20 cellular contexts compared by ENCODE assay signal in the genomic region with DNA sequence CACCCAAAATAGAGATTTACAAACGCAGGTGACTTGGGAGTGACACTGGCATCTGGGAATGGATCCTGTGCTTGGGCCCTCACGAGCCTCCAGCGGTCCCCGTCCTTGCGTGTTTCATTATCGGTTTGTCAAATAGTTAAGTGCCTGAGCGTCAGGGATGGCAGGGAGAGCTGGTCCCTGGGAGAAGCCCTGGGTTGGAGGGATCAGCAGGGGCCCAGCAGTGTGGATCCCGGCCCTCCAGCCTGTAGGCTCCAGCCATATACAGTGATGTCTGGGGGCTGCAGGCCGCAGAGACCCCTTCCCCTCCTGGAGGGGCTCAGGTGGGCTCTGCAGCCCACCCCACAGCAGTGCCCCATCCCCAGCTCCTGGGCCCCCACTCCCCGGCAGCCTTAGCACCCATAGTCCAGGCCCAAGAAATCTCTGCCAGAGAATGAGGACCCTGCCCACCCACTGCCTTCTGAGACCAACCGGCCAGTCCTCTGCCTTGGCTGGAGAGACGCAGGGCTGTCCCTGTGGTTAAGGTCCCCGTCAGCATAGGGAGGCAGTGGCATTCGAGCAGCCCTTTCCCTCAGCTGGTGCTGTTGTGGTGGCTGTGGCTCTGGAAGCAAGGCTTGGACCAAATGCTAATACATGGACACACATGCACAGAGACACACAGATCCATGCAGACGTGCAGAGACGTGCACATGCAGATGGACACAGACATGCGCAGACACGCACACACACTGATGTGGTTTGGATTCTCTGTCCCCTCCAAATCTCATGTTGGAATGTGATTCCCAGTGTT. TPM values are rescaled to one million over a fixed set of nuclear protein-coding genes. Genes with fewer than 3 reads are reported as not detected.
DNase-seq lines count a peak whose midpoint lies in the region; FAIRE-seq and TF ChIP-seq lines count a peak whose summit lies in the region.
"Had no signal": no experiment of that assay in that cellular context is flagged by ENCODE, and none has a peak within 500 bp of the region (broad histone marks: within the 10 kb centered on the region; RNA-seq: fewer than 3 reads in every experiment).

No MANE protein-coding gene starts in this region.

- H3K18ac ChIP-seq in H1 (ENCODE audit: extremely low read depth, low read length): no peak overlapping the region

- TF ChIP-seq POLR2A in H1 (IDR thresholded peaks at IDR 0.05; ENCODE audit: control extremely low read depth in 1 of 2, low read depth in 2 of 2, low read length in 2 of 2): no peak

- DNase-seq in activated CD4-positive, alpha-beta T cell treated with anti-CD3 and anti-CD28 coated beads for 1 hour: peak; percentile 2
- DNase-seq in activated CD4-positive, alpha-beta T cell treated with anti-CD3 and anti-CD28 coated beads, Interleukin-2, amount 50 U/mL, for 4 hours: no peak
- DNase-seq in GM20000 (ENCODE audit: low spot score) (peak; percentile 10), H1 (ENCODE audit: low read depth in 1 of 2, low spot score in 2 of 2) (peak in 1 of 2 experiments; percentile 35), osteocyte (ENCODE audit: extremely low spot score, unreplicated experiment) (peak; percentile 57), amygdala (lab: John Stamatoyannopoulos, UW) (no peak), NCI-H82 treated with DMSO at 0.1 percent for 48 hours (lab: John Stamatoyannopoulos, UW; ENCODE audit: unreplicated experiment) (no peak), NCI-H748 treated with DMSO at 0.1 percent for 48 hours (lab: John Stamatoyannopoulos, UW) (no peak)
- DNase-seq: 8988T; activated naive CD4-positive, alpha-beta T cell treated with anti-CD3 and anti-CD28 coated beads, Interleukin-2, amount 10 ng/mL, durations not matched to agents 7 days and 5 days; CD4-positive, alpha-beta T cell; GDM1; Karpas-422; NCI-H1417; NCI-H345; T1000 had no signal

- H4K20me1 ChIP-seq in H1 (replicated peaks in 1 of 2; ENCODE audit: control insufficient read depth in 1 of 2, insufficient read depth in 2 of 2, low read length in 2 of 2): peaks cover 0 to 1% of the 10 kb centered on the region in 2 experiments

- no peak overlapping the region for H3K27ac ChIP-seq in H1 (ENCODE audit: low read depth, low read length)
- H3K27ac ChIP-seq: SJSA1 had no signal

- H3K27me3 ChIP-seq in H1 (replicated peaks in 1 of 4; ENCODE audit: control insufficient read depth in 3 of 4, extremely low read depth in 1 of 4, insufficient read depth in 3 of 4, low read length in 3 of 4): no peaks in the 10 kb centered on the region; a peak in 1 of 7 replicates
- H3K27me3 ChIP-seq: breast epithelium, SJSA1 had no signal

- H3K27ac Mint-ChIP-seq in osteocyte (ENCODE audit: unreplicated experiment): no peak overlapping the region
- H3K27ac Mint-ChIP-seq: activated naive CD4-positive, alpha-beta T cell treated with anti-CD3 and anti-CD28 coated beads, Interleukin-2, amount 10 ng/mL, durations not matched to agents 7 days and 5 days; memory B cell had no signal

- no peak overlapping the region for H2AFZ ChIP-seq in H1 (ENCODE audit: low read length)

- no peaks in the 10 kb centered on the region for H3K36me3 Mint-ChIP-seq in osteocyte (ENCODE audit: unreplicated experiment)
- H3K36me3 Mint-ChIP-seq: memory B cell had no signal

- no peak overlapping the region for H3K9ac ChIP-seq in H1 (replicated peaks in 1 of 4; ENCODE audit: extremely low read depth in 1 of 4, low read depth in 3 of 4, low read length in 3 of 4)

- H4K5ac ChIP-seq in H1 (ENCODE audit: insufficient read length, low read depth, low read length): no peak overlapping the region

- peaks cover 8% of the 10 kb centered on the region for H3K4me1 Mint-ChIP-seq in osteocyte (ENCODE audit: unreplicated experiment)

- H3K23ac ChIP-seq in H1 (ENCODE audit: insufficient read length): no peak overlapping the region

- no peaks in the 10 kb centered on the region for H3K9me3 ChIP-seq in H1 (ENCODE audit: insufficient read depth in 2 of 2, low read depth in 1 of 2, low read length in 1 of 2)
- H3K9me3 ChIP-seq: breast epithelium had no signal

- no peaks in the 10 kb centered on the region for H3K36me3 ChIP-seq in H1 (ENCODE audit: control insufficient read depth in 2 of 4, insufficient read depth in 4 of 4, low read length in 3 of 4)
- H3K36me3 ChIP-seq: breast epithelium had no signal

- no peak overlapping the region for H3K4me2 ChIP-seq in H1 (ENCODE audit: insufficient read depth in 1 of 2, low read depth in 2 of 2, low read length in 2 of 2)

- H3K4me3 ChIP-seq in H1 (ENCODE audit: extremely low read depth in 1 of 4, insufficient read depth in 2 of 4, low read depth in 3 of 4, low read length in 4 of 4): no peak overlapping the region
- H3K4me3 ChIP-seq: breast epithelium, SJSA1 had no signal

- no peak overlapping the region for H3K4ac ChIP-seq in H1 (replicated peaks; ENCODE audit: insufficient read length, low read depth, low read length)

- H3K4me3 Mint-ChIP-seq in osteocyte (ENCODE audit: unreplicated experiment): no peak overlapping the region
- H3K4me3 Mint-ChIP-seq: activated naive CD4-positive, alpha-beta T cell treated with anti-CD3 and anti-CD28 coated beads, Interleukin-2, amount 10 ng/mL, durations not matched to agents 7 days and 5 days; memory B cell had no signal

- no peak overlapping the region for H2BK5ac ChIP-seq in H1 (ENCODE audit: low read depth, low read length)

- H3K14ac ChIP-seq in H1 (ENCODE audit: insufficient read length): no peak overlapping the region

- no peaks in the 10 kb centered on the region for H3K9me3 Mint-ChIP-seq in osteocyte (ENCODE audit: unreplicated experiment)
- H3K9me3 Mint-ChIP-seq: activated naive CD4-positive, alpha-beta T cell treated with anti-CD3 and anti-CD28 coated beads, Interleukin-2, amount 10 ng/mL, durations not matched to agents 7 days and 5 days; CD4-positive, alpha-beta T cell; memory B cell had no signal

- no peaks in the 10 kb centered on the region for H3K79me1 ChIP-seq in H1 (ENCODE audit: low read depth, low read length)

- TF ChIP-seq EP300 in H1 (IDR thresholded peaks at IDR 0.05; ENCODE audit: borderline replicate concordance in 1 of 2, low read depth in 2 of 2, low read length in 2 of 2): no peak

- peaks cover 8% of the 10 kb centered on the region for H3K27me3 Mint-ChIP-seq in osteocyte (ENCODE audit: unreplicated experiment)
- H3K27me3 Mint-ChIP-seq: CD4-positive, alpha-beta T cell; memory B cell had no signal

- POLR2A ChIA-PET in H1 (lab: Charles Lee; ENCODE audit: partially characterized antibody): no interaction called here

- H2BK15ac ChIP-seq in H1 (ENCODE audit: low read length): peak overlapping the region; percentile 61; the same call in 1 of the 2 replicates

- H2BK20ac ChIP-seq in H1 (ENCODE audit: low read length): no peak overlapping the region

- TF ChIP-seq CTCF in GM20000 (IDR thresholded peaks at IDR 0.05; ENCODE audit: extremely low read depth, missing control alignments): no peak
- TF ChIP-seq CTCF in H1 (IDR thresholded peaks at IDR 0.05; ENCODE audit: control extremely low read depth in 1 of 3, insufficient read depth in 1 of 3, low read depth in 1 of 3, low read length in 3 of 3): no peak
- TF ChIP-seq CTCF in osteocyte (IDR thresholded peaks at IDR 0.05): no peak

- CTCF ChIA-PET in H1 (lab: Charles Lee; ENCODE audit: partially characterized antibody): interaction anchor here (0.9 to 1.6 kb wide), 3 partner anchors 12 to 235 kb away, joined by 3 to 7 read pairs (median 4); no protein-coding TSS in a partner anchor

- no peak for FAIRE-seq in H1 (lab: Jason Lieb, UNC)
- FAIRE-seq: frontal cortex had no signal

- WGBS in H1 (ENCODE audit: extremely low coverage in 1 of 2, insufficient coverage in 1 of 2, insufficient read length in 1 of 2, insufficient replicate concordance in 2 of 2, low coverage in 1 of 2, low lambda C conversion rate in 2 of 2, missing lambda C conversion rate in 1 of 2), 2 experiments: 89% methylated on average over 16 of the region's 18 CpGs; no CpG with 5 or more reads in 1 of the 2 experiments

- H2AK5ac ChIP-seq in H1 (ENCODE audit: low read depth, low read length): peak overlapping the region; percentile 86; the same call in 1 of the 2 replicates

- peak overlapping the region; percentile 80; the same call in 1 of the 2 replicates for H2BK12ac ChIP-seq in H1 (ENCODE audit: low read depth, low read length)

- peaks cover 6% of the 10 kb centered on the region; the same call in 1 of the 2 replicates for H3K23me2 ChIP-seq in H1 (ENCODE audit: low read depth, low read length)

- TF ChIP-seq RAD21 in H1 (IDR thresholded peaks at IDR 0.05 in 1 of 2, conservative IDR thresholded peaks at IDR 0.05 in 1 of 2; ENCODE audit: low read depth in 2 of 2, low read length in 2 of 2): no peak

- peaks cover 0 to 19% of the 10 kb centered on the region in 2 experiments; a peak in 2 of 4 replicates for H3K79me2 ChIP-seq in H1 (ENCODE audit: control insufficient read depth in 1 of 2, insufficient read depth in 2 of 2, low read length in 2 of 2)

- H4K91ac ChIP-seq in H1 (replicated peaks; ENCODE audit: insufficient read length, low read length): no peak overlapping the region

- H3K4me1 ChIP-seq in H1 (replicated peaks in 1 of 4; ENCODE audit: control insufficient read depth in 3 of 4, insufficient read depth in 4 of 4, low read length in 3 of 4): peaks cover 0 to 15% (median 9%) of the 10 kb centered on the region in 4 experiments; a peak in 4 of 7 replicates

- no peak overlapping the region for H3K56ac ChIP-seq in H1 (replicated peaks; ENCODE audit: insufficient read length, low read depth, low read length)

- H2BK120ac ChIP-seq in H1 (replicated peaks; ENCODE audit: low read depth, low read length): no peak overlapping the region

- H4K8ac ChIP-seq in H1 (ENCODE audit: extremely low read depth, insufficient read depth, low read length): no peak overlapping the region

TF ChIP-seq in H1, 55 proteins besides CTCF, POLR2A, EP300 and RAD21 (continues in another document):
- TF ChIP-seq NANOG (IDR thresholded peaks at IDR 0.05; ENCODE audit: insufficient read depth, low read depth, low read length, poor library complexity, severe bottlenecking): no peak
- no peak for TF ChIP-seq TBP (IDR thresholded peaks at IDR 0.05; ENCODE audit: low read depth, low read length)
- TF ChIP-seq, protein P1, sequence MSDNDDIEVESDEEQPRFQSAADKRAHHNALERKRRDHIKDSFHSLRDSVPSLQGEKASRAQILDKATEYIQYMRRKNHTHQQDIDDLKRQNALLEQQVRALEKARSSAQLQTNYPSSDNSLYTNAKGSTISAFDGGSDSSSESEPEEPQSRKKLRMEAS (IDR thresholded peaks at IDR 0.05): no peak
- no peak for TF ChIP-seq RXRA (IDR thresholded peaks at IDR 0.05; ENCODE audit: insufficient read depth, low read depth, low read length)

RNA-seq across cellular contexts. Expression of gene SLC19A1, which starts 2.4 kb away (rescaled TPM):
- total RNA-seq in H1 (2021; fragmentation: NEBNext Ultra II Directional; extraction: Animal tissue kit (Norgen Biotek cat#: 25700)): 31.6 and 33.5 TPM in 2 replicates
- polyA plus RNA-seq in H1 (2011; rRNA removed): 43.8 and 48.3 TPM in 2 replicates
- polyA plus RNA-seq in H1 (2011; cell fraction: cytosol; rRNA removed): 22.7 TPM
- polyA plus RNA-seq in H1 (2011; cell fraction: nucleus; rRNA removed): 47.4 TPM
- polyA plus RNA-seq in H1 (2012, experiment 1 of 2): 47.5 to 77.8 TPM (median 65.6 TPM) in 4 replicates
- 70.7 TPM for polyA plus RNA-seq in H1 (2012, experiment 2 of 2)
- polyA plus RNA-seq in H1 (2013, experiment 1 of 2): 40.9 TPM
- 42.0 TPM for polyA plus RNA-seq in H1 (2013, experiment 2 of 2)
- polyA minus RNA-seq in H1 (2011; rRNA and poly(A)+ RNA removed): 12.0 and 29.3 TPM in 2 replicates
- polyA minus RNA-seq in H1 (2011; cell fraction: cytosol; rRNA and poly(A)+ RNA removed): 17.7 TPM
- polyA minus RNA-seq in H1 (2011; cell fraction: nucleus; rRNA and poly(A)+ RNA removed): 18.7 TPM
- total RNA-seq in osteocyte: 11.0 and 14.4 TPM in 2 replicates

Comparison
In these comparisons a context has a peak if more than half of its experiments do, and no peak if none do; other contexts are left out.
1. DNase-seq: peak in activated CD4-positive, alpha-beta T cell treated with anti-CD3 and anti-CD28 coated beads for 1 hour (single experiment), GM20000 (single experiment) and osteocyte (single experiment); none in activated CD4-positive, alpha-beta T cell treated with anti-CD3 and anti-CD28 coated beads, Interleukin-2, amount 50 U/mL, for 4 hours (0 of 2), amygdala (0 of 56), NCI-H82 treated with DMSO at 0.1 percent for 48 hours (single experiment) and NCI-H748 treated with DMSO at 0.1 percent for 48 hours (single experiment).